In genomic region chr2:231563378-231563961, GRCh38 we compare ENCODE assay signal across 2 cellular contexts.
TF ChIP-seq lines count a peak whose summit lies in the region.

No MANE protein-coding gene starts in this region.

TF ChIP-seq in SK-N-SH treated with all-trans-retinoic acid at 6 μM for 48 hours, 23 proteins besides CTCF, POLR2A, EP300 and RAD21:
- TF ChIP-seq ZFP30 (CRISPR knock-in tag; IDR thresholded peaks at IDR 0.05) (no peak), ESRRG (CRISPR knock-in tag; IDR thresholded peaks at IDR 0.05) (no peak), TOX (CRISPR knock-in tag; IDR thresholded peaks at IDR 0.05; ENCODE audit: borderline replicate concordance) (no peak), CSDC2 (CRISPR knock-in tag; IDR thresholded peaks at IDR 0.05) (no peak), ZNF565 (CRISPR knock-in tag; conservative IDR thresholded peaks at IDR 0.05; ENCODE audit: low read depth) (no peak), ZC3H10 (CRISPR knock-in tag; IDR thresholded peaks at IDR 0.05) (no peak), TCF4 (CRISPR knock-in tag; IDR thresholded peaks at IDR 0.05; ENCODE audit: borderline replicate concordance) (no peak), ISL1 (CRISPR knock-in tag; IDR thresholded peaks at IDR 0.05) (no peak), ZNF70 (CRISPR knock-in tag; IDR thresholded peaks at IDR 0.05) (no peak), TSHZ2 (CRISPR knock-in tag; IDR thresholded peaks at IDR 0.05) (no peak), SNAI2 (CRISPR knock-in tag; IDR thresholded peaks at IDR 0.05) (no peak), GLIS3 (CRISPR knock-in tag; IDR thresholded peaks at IDR 0.05) (no peak), PPARA (CRISPR knock-in tag; IDR thresholded peaks at IDR 0.05; ENCODE audit: borderline replicate concordance) (no peak), ARNTL (CRISPR knock-in tag; IDR thresholded peaks at IDR 0.05; ENCODE audit: borderline replicate concordance, low read depth) (no peak), POU6F1 (CRISPR knock-in tag; IDR thresholded peaks at IDR 0.05; ENCODE audit: borderline replicate concordance, low read depth) (no peak), BACH2 (CRISPR knock-in tag; IDR thresholded peaks at IDR 0.05; ENCODE audit: borderline replicate concordance) (no peak), ZNF8 (CRISPR knock-in tag; IDR thresholded peaks at IDR 0.05) (no peak)
- TF ChIP-seq, protein P1, sequence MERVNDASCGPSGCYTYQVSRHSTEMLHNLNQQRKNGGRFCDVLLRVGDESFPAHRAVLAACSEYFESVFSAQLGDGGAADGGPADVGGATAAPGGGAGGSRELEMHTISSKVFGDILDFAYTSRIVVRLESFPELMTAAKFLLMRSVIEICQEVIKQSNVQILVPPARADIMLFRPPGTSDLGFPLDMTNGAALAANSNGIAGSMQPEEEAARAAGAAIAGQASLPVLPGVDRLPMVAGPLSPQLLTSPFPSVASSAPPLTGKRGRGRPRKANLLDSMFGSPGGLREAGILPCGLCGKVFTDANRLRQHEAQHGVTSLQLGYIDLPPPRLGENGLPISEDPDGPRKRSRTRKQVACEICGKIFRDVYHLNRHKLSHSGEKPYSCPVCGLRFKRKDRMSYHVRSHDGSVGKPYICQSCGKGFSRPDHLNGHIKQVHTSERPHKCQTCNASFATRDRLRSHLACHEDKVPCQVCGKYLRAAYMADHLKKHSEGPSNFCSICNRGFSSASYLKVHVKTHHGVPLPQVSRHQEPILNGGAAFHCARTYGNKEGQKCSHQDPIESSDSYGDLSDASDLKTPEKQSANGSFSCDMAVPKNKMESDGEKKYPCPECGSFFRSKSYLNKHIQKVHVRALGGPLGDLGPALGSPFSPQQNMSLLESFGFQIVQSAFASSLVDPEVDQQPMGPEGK (CRISPR knock-in tag; IDR thresholded peaks at IDR 0.05; ENCODE audit: borderline replicate concordance), result no peak

TF ChIP-seq in H1, 55 proteins besides CTCF, POLR2A, EP300 and RAD21:
- peak; percentile 51; the same call in 1 of the 2 replicates for TF ChIP-seq YY1 (IDR thresholded peaks at IDR 0.05; ENCODE audit: low read depth, low read length)
- no peak for TF ChIP-seq POU5F1 (IDR thresholded peaks at IDR 0.05; ENCODE audit: low read depth, low read length)
- TF ChIP-seq MAX (IDR thresholded peaks at IDR 0.05), result 0 out of 2 replicates have a peak, but pooled peaks have one; percentile 9
- TF ChIP-seq EGR1 (IDR thresholded peaks at IDR 0.05; ENCODE audit: borderline replicate concordance, low read depth, low read length), result no peak
- no peak for TF ChIP-seq KDM1A (IDR thresholded peaks at IDR 0.05; ENCODE audit: borderline replicate concordance, low read length)
- 0 out of 2 replicates have a peak, but pooled peaks have one; percentile 17 for TF ChIP-seq SP1 (IDR thresholded peaks at IDR 0.05; ENCODE audit: low read depth, low read length)
- no peak for TF ChIP-seq CHD2 (IDR thresholded peaks at IDR 0.05; ENCODE audit: low read length)
- 0 out of 2 replicates have a peak, but pooled peaks have one; percentile 63 for TF ChIP-seq TCF12 (IDR thresholded peaks at IDR 0.05; ENCODE audit: low read depth, low read length)
